34 cellular contexts compared by ENCODE assay signal in genomic region chr17:13228711-13229110, GRCh38.
"Had no signal": no experiment of that assay in that cellular context is flagged by ENCODE, and none has a peak within 500 bp of the region (broad histone marks: within the 10 kb centered on the region; RNA-seq: fewer than 3 reads in every experiment).

No MANE protein-coding gene starts in this region.

- H3K9me3 Mint-ChIP-seq: activated B cell treated with CpG ODN at 0.5 μM for 24 hours; activated CD4-positive, alpha-beta memory T cell treated with anti-CD3 and anti-CD28 coated beads for 36 hours; activated CD4-positive, alpha-beta T cell treated with anti-CD3 and anti-CD28 coated beads, Interleukin-2, amount 10 ng/mL, durations not matched to agents 24 days and 14 days; activated CD8-positive, alpha-beta T cell treated with anti-CD3 and anti-CD28 coated beads for 36 hours; activated naive CD4-positive, alpha-beta T cell treated with anti-CD3 and anti-CD28 coated beads for 36 hours; activated naive CD8-positive, alpha-beta T cell treated with anti-CD3 and anti-CD28 coated beads for 36 hours; activated T-cell treated with anti-CD3 and anti-CD28 coated beads, Interleukin-2, amount 50 U/mL, for 72 hours; activated T-helper 1 cell treated with anti-CD3 and anti-CD28 coated beads, Interleukin-12 subunit alpha, Interleukin-12 subunit beta, Interleukin-2, Interleukin-4 antibody, amounts not matched to agents 30 ng/mL and 10 ng/mL and 1 ng/mL, durations not matched to agents 14 hours and 24 hours and 36 hours; activated T-helper 17 cell treated with anti-CD3 and anti-CD28 coated beads, Interleukin-2, amount 50 U/mL, for 72 hours had no signal

- H3K27ac Mint-ChIP-seq: activated B cell treated with CpG ODN at 0.5 μM for 24 hours; activated CD4-positive, alpha-beta memory T cell treated with anti-CD3 and anti-CD28 coated beads for 36 hours; activated CD4-positive, alpha-beta T cell treated with anti-CD3 and anti-CD28 coated beads, Interleukin-2, amount 10 ng/mL, durations not matched to agents 24 days and 14 days; activated CD8-positive, alpha-beta T cell treated with anti-CD3 and anti-CD28 coated beads for 36 hours; activated naive CD4-positive, alpha-beta T cell treated with anti-CD3 and anti-CD28 coated beads for 36 hours; activated naive CD4-positive, alpha-beta T cell treated with anti-CD3 and anti-CD28 coated beads, Interleukin-2, amount 50 U/mL, for 72 hours; activated naive CD8-positive, alpha-beta T cell treated with anti-CD3 and anti-CD28 coated beads for 36 hours; activated T-cell treated with anti-CD3 and anti-CD28 coated beads, Interleukin-2, amount 50 U/mL, for 72 hours; activated T-helper 1 cell treated with anti-CD3 and anti-CD28 coated beads, Interleukin-12 subunit alpha, Interleukin-12 subunit beta, Interleukin-2, Interleukin-4 antibody, amounts not matched to agents 30 ng/mL and 10 ng/mL and 1 ng/mL, durations not matched to agents 14 hours and 24 hours and 36 hours; activated T-helper 17 cell treated with anti-CD3 and anti-CD28 coated beads, Interleukin-2, amount 50 U/mL, for 72 hours; T-cell; T-helper 17 cell had no signal

- H3K4me1 ChIP-seq: adrenal gland, body of pancreas, breast epithelium had no signal

- H3K27me3 ChIP-seq: body of pancreas, brain microvascular endothelial cell, breast epithelium had no signal

- H3K4me1 Mint-ChIP-seq: activated B cell treated with CpG ODN at 0.5 μM for 24 hours; activated CD4-positive, alpha-beta T cell treated with anti-CD3 and anti-CD28 coated beads, Interleukin-2, amount 10 ng/mL, durations not matched to agents 24 days and 14 days; activated naive CD8-positive, alpha-beta T cell treated with anti-CD3 and anti-CD28 coated beads for 36 hours; activated T-helper 17 cell treated with anti-CD3 and anti-CD28 coated beads, Interleukin-2, amount 50 U/mL, for 72 hours; T-cell; T-helper 17 cell had no signal

- FAIRE-seq: astrocyte, TTC549 had no signal

- ATAC-seq: activated CD8-positive, alpha-beta T cell treated with anti-CD3 and anti-CD28 coated beads for 36 hours; activated naive CD4-positive, alpha-beta T cell treated with anti-CD3 and anti-CD28 coated beads, Interleukin-2, amount 50 U/mL, for 72 hours; activated T-cell treated with anti-CD3 and anti-CD28 coated beads, Interleukin-2, amount 50 U/mL, for 4 hours; activated T-cell treated with anti-CD3 and anti-CD28 coated beads, Interleukin-2, amount 50 U/mL, for 72 hours; activated T-helper 17 cell treated with anti-CD3 and anti-CD28 coated beads, Interleukin-2, amount 50 U/mL, for 72 hours; body of pancreas; T-cell; T-helper 17 cell had no signal

- DNase-seq: activated B cell treated with CpG ODN at 0.5 μM for 24 hours; activated CD4-positive, alpha-beta memory T cell treated with anti-CD3 and anti-CD28 coated beads for 36 hours; activated CD4-positive, alpha-beta T cell treated with anti-CD3 and anti-CD28 coated beads for 4 hours; activated CD4-positive, alpha-beta T cell treated with anti-CD3 and anti-CD28 coated beads, Interleukin-2, amount 10 ng/mL, durations not matched to agents 24 days and 14 days; activated CD4-positive, alpha-beta T cell treated with anti-CD3 and anti-CD28 coated beads, Interleukin-2, amount 50 U/mL, for 1 hour; activated CD4-positive, alpha-beta T cell treated with anti-CD3 and anti-CD28 coated beads, Interleukin-2, amount 50 U/mL, for 4 hours; activated CD4-positive, CD25-positive, alpha-beta regulatory T cell treated with anti-CD3 and anti-CD28 coated beads, Interleukin-2, amount 50 U/mL, for 72 hours; activated CD8-positive, alpha-beta memory T cell treated with anti-CD3 and anti-CD28 coated beads, Interleukin-2, amount 50 U/mL, for 4 hours; activated CD8-positive, alpha-beta T cell treated with anti-CD3 and anti-CD28 coated beads for 36 hours; activated effector memory CD4-positive, alpha-beta T cell treated with anti-CD3 and anti-CD28 coated beads, Interleukin-2, amount 50 U/mL, for 16 hours; activated gamma-delta T cell treated with Interleukin-2 at 50 U/mL for 16 hours; activated naive CD4-positive, alpha-beta T cell; activated naive CD4-positive, alpha-beta T cell treated with anti-CD3 and anti-CD28 coated beads for 36 hours; activated naive CD4-positive, alpha-beta T cell treated with anti-CD3 and anti-CD28 coated beads, Interleukin-2, amount 50 U/mL, for 16 hours; activated naive CD8-positive, alpha-beta T cell treated with anti-CD3 and anti-CD28 coated beads for 36 hours; activated T-cell treated with anti-CD3 and anti-CD28 coated beads for 4 hours; activated T-cell treated with anti-CD3 and anti-CD28 coated beads, Interleukin-2, amount 50 U/mL, for 1 hour; activated T-cell treated with anti-CD3 and anti-CD28 coated beads, Interleukin-2, amount 50 U/mL, for 4 hours; activated T-cell treated with anti-CD3 and anti-CD28 coated beads, Interleukin-2, amount 50 U/mL, for 72 hours; adrenal gland; amniotic stem cell; aorta; body of pancreas; brain microvascular endothelial cell; central memory CD4-positive, alpha-beta T cell; T-cell; T-helper 17 cell had no signal

- H3K4me3 Mint-ChIP-seq: activated B cell treated with CpG ODN at 0.5 μM for 24 hours; activated CD4-positive, alpha-beta memory T cell treated with anti-CD3 and anti-CD28 coated beads for 36 hours; activated CD4-positive, alpha-beta T cell treated with anti-CD3 and anti-CD28 coated beads, Interleukin-2, amount 10 ng/mL, durations not matched to agents 24 days and 14 days; activated CD8-positive, alpha-beta T cell treated with anti-CD3 and anti-CD28 coated beads for 36 hours; activated naive CD4-positive, alpha-beta T cell treated with anti-CD3 and anti-CD28 coated beads for 36 hours; activated naive CD8-positive, alpha-beta T cell treated with anti-CD3 and anti-CD28 coated beads for 36 hours; activated T-cell treated with anti-CD3 and anti-CD28 coated beads, Interleukin-2, amount 50 U/mL, for 4 hours; activated T-cell treated with anti-CD3 and anti-CD28 coated beads, Interleukin-2, amount 50 U/mL, for 72 hours; activated T-helper 1 cell treated with anti-CD3 and anti-CD28 coated beads, Interleukin-12 subunit alpha, Interleukin-12 subunit beta, Interleukin-2, Interleukin-4 antibody, amounts not matched to agents 30 ng/mL and 10 ng/mL and 1 ng/mL, durations not matched to agents 14 hours and 24 hours and 36 hours; activated T-helper 17 cell treated with anti-CD3 and anti-CD28 coated beads, Interleukin-2, amount 50 U/mL, for 72 hours; T-cell; T-helper 17 cell had no signal

- H3K9me3 ChIP-seq: adrenal gland, body of pancreas, breast epithelium had no signal

- H3K36me3 Mint-ChIP-seq: activated CD4-positive, alpha-beta memory T cell treated with anti-CD3 and anti-CD28 coated beads for 36 hours; activated naive CD4-positive, alpha-beta T cell treated with anti-CD3 and anti-CD28 coated beads, Interleukin-2, amount 50 U/mL, for 72 hours; activated naive CD8-positive, alpha-beta T cell treated with anti-CD3 and anti-CD28 coated beads for 36 hours; T-cell had no signal

- H3K36me3 ChIP-seq: adrenal gland, brain microvascular endothelial cell, breast epithelium had no signal

- H3K27ac ChIP-seq: adrenal gland, body of pancreas, brain microvascular endothelial cell, breast epithelium, VCaP had no signal

- H3K4me3 ChIP-seq: adrenal gland, body of pancreas, breast epithelium had no signal

- H3K27me3 Mint-ChIP-seq: activated CD4-positive, alpha-beta T cell treated with anti-CD3 and anti-CD28 coated beads, Interleukin-2, amount 10 ng/mL, durations not matched to agents 24 days and 14 days; T-cell had no signal
